14 cellular contexts compared by ENCODE assay signal in genomic region chr6:47245745-47246371, GRCh38.
DNase-seq lines count a peak whose midpoint lies in the region; ATAC-seq, FAIRE-seq and TF ChIP-seq lines count a peak whose summit lies in the region.
"Had no signal": no experiment of that assay in that cellular context is flagged by ENCODE, and none has a peak within 500 bp of the region (broad histone marks: within the 10 kb centered on the region; RNA-seq: fewer than 3 reads in every experiment).

No MANE protein-coding gene starts in this region.

- TF ChIP-seq EP300 in HepG2 (IDR thresholded peaks at IDR 0.05; ENCODE audit: low read depth in 2 of 2, low read length in 2 of 2) (no peak), HepG2 (CRISPR knock-in tag; IDR thresholded peaks at IDR 0.05; ENCODE audit: borderline replicate concordance) (no peak)

- H3K9ac ChIP-seq in HepG2 (ENCODE audit: insufficient read depth, low read depth, low read length), result no peak overlapping the region

- H3K9me3 ChIP-seq in HepG2 (ENCODE audit: low read length) (no peaks in the 10 kb centered on the region), hepatocyte (ENCODE audit: low read depth) (no peaks in the 10 kb centered on the region)
- H3K9me3 ChIP-seq: pancreas had no signal

- ATAC-seq in HepG2 (no peak), HG02870 (IDR thresholded peaks at IDR 0.05; ENCODE audit: unreplicated experiment) (no peak)
- ATAC-seq: activated CD8-positive, alpha-beta memory T cell treated with anti-CD3 and anti-CD28 coated beads, Interleukin-2, amount 10 ng/mL, durations not matched to agents 7 days and 5 days; pancreas had no signal

- CTCF ChIA-PET in HepG2 (lab: Yijun Ruan, JAX; ENCODE audit: low intra/inter-chr PET ratio, low total read pairs), result no interaction called here

- no peak overlapping the region for H2AFZ ChIP-seq in HepG2 (ENCODE audit: low read length)
- no peak overlapping the region for H2AFZ ChIP-seq in hepatocyte

- intact Hi-C loops in HepG2 (cut with micrococcal nuclease; ENCODE audit: unreplicated experiment), result loop anchor here (5.0 kb wide), 2 partner anchors 61 to 149 kb away; partner anchors contain the start of gene TNFRSF21

- H3K27me3 Mint-ChIP-seq in T-helper 2 cell treated with Interferon-gamma antibody and Interleukin-4, amounts not matched to agents 5 μg/mL and 100 μg/mL, for 36 hours (ENCODE audit: low read depth), result no peaks in the 10 kb centered on the region

- TF ChIP-seq CTCF in HepG2 (CRISPR knock-in tag; IDR thresholded peaks at IDR 0.05), result no peak
- no peak for TF ChIP-seq CTCF in hepatocyte (IDR thresholded peaks at IDR 0.05; ENCODE audit: poor library complexity)

- no peak overlapping the region for H3K4me2 ChIP-seq in HepG2 (ENCODE audit: low read depth, low read length)
- H3K4me2 ChIP-seq in hepatocyte, result no peak overlapping the region

- in situ Hi-C loops in HepG2 (cut with HindIII; ENCODE audit: extremely low pct_ligation_motif_present, low pct_unique_long_range_greater_than_20kb), result loop anchor here (10.0 kb wide), 1 partner anchor 141 kb away; no protein-coding TSS in a partner anchor

- H3K4me1 ChIP-seq in HepG2 (ENCODE audit: insufficient read depth, low read length), result peaks cover 24% of the 10 kb centered on the region
- peaks cover 22% of the 10 kb centered on the region for H3K4me1 ChIP-seq in hepatocyte (ENCODE audit: insufficient read depth)

- POLR2A ChIA-PET in HepG2 (lab: Yijun Ruan, JAX), result no interaction called here

- no peak overlapping the region for H3K4me3 Mint-ChIP-seq in T-helper 2 cell treated with Interferon-gamma antibody and Interleukin-4, amounts not matched to agents 5 μg/mL and 100 μg/mL, for 36 hours
- H3K4me3 Mint-ChIP-seq: activated CD8-positive, alpha-beta memory T cell treated with anti-CD3 and anti-CD28 coated beads, Interleukin-2, amount 10 ng/mL, durations not matched to agents 7 days and 5 days; T-helper 1 cell treated with Interleukin-12 subunit alpha and Interleukin-12 subunit beta and Interleukin-4 antibody, amounts not matched to agents 30 μg/mL and 1 μg/mL, for 36 hours had no signal

- H3K36me3 ChIP-seq in HepG2 (replicated peaks in 1 of 2; ENCODE audit: control insufficient read depth in 1 of 2, insufficient read depth in 2 of 2, low read length in 2 of 2) (peaks cover 12 to 60% of the 10 kb centered on the region in 2 experiments), hepatocyte (replicated peaks; ENCODE audit: insufficient read depth, low read depth) (no peaks in the 10 kb centered on the region)
- H3K36me3 ChIP-seq: pancreas had no signal

- no peak for TF ChIP-seq POLR2A in HepG2 (IDR thresholded peaks at IDR 0.05; ENCODE audit: insufficient read depth in 1 of 2, low read depth in 2 of 2, low read length in 2 of 2)

- no TSS peak for BruUV-seq in HepG2 (replicated peaks; lab: Mats Ljungman, UMichigan)

- no peaks in the 10 kb centered on the region; the same call in 1 of the 2 replicates for H4K20me1 ChIP-seq in HepG2 (ENCODE audit: insufficient read depth, low read length)
- no peaks in the 10 kb centered on the region for H4K20me1 ChIP-seq in hepatocyte (ENCODE audit: insufficient read depth, poor library complexity, severe bottlenecking)

- WGBS in HepG2 (ENCODE audit: low lambda C conversion rate), result 83% methylated on average over 2 of the region's 2 CpGs
- WGBS in hepatocyte (ENCODE audit: low lambda C conversion rate, missing lambda C conversion rate), result 80% methylated on average over 2 of the region's 2 CpGs

- no peaks in the 10 kb centered on the region for H3K9me2 ChIP-seq in hepatocyte (replicated peaks; ENCODE audit: insufficient read depth)

- no peak overlapping the region for H3K27ac Mint-ChIP-seq in T-helper 2 cell treated with Interferon-gamma antibody and Interleukin-4, amounts not matched to agents 5 μg/mL and 100 μg/mL, for 36 hours
- H3K27ac Mint-ChIP-seq: activated CD8-positive, alpha-beta memory T cell treated with anti-CD3 and anti-CD28 coated beads, Interleukin-2, amount 10 ng/mL, durations not matched to agents 7 days and 5 days; T-helper 1 cell treated with Interleukin-12 subunit alpha and Interleukin-12 subunit beta and Interleukin-4 antibody, amounts not matched to agents 30 μg/mL and 1 μg/mL, for 36 hours had no signal

- no peak for FAIRE-seq in HepG2 (lab: Jason Lieb, UNC)
- FAIRE-seq: pancreas had no signal

- no peak overlapping the region for H3K4me3 ChIP-seq in Jurkat, Clone E6-1 (ENCODE audit: low read length)
- H3K4me3 ChIP-seq in HepG2 (replicated peaks in 1 of 3; ENCODE audit: insufficient read depth in 1 of 3, low read depth in 2 of 3, low read length in 3 of 3) (no peak overlapping the region), hepatocyte (no peak overlapping the region)
- H3K4me3 ChIP-seq: pancreas had no signal

- DNase-seq in CMK (ENCODE audit: low read depth), result peak; percentile 65
- peak; percentile 83 for DNase-seq in Jurkat, Clone E6-1 (ENCODE audit: low read depth, low spot score)
- peak; percentile 73 for DNase-seq in RPMI8226
- DNase-seq in HepG2 (ENCODE audit: low spot score), result no peak
- DNase-seq in T-helper 1 cell, result no peak
- no peak for DNase-seq in T-helper 2 cell treated with Interferon-gamma antibody and Interleukin-4, amounts not matched to agents 5 μg/mL and 100 μg/mL, for 36 hours (ENCODE audit: low spot score)
- no peak for DNase-seq in hepatocyte (ENCODE audit: low spot score)
- DNase-seq: activated CD8-positive, alpha-beta memory T cell treated with anti-CD3 and anti-CD28 coated beads, Interleukin-2, amount 10 ng/mL, durations not matched to agents 7 days and 5 days; COR-L47; mammary epithelial cell; NCI-H2171; pancreas had no signal

- H3K27me3 ChIP-seq in HepG2 (ENCODE audit: control insufficient read depth in 1 of 2, insufficient read depth in 2 of 2, low read length in 2 of 2), result no peaks in the 10 kb centered on the region
- H3K27me3 ChIP-seq in hepatocyte, result no peaks in the 10 kb centered on the region
- H3K27me3 ChIP-seq: pancreas had no signal

- no peaks in the 10 kb centered on the region for H3K36me3 Mint-ChIP-seq in T-helper 2 cell treated with Interferon-gamma antibody and Interleukin-4, amounts not matched to agents 5 μg/mL and 100 μg/mL, for 36 hours (ENCODE audit: low read depth)
- H3K36me3 Mint-ChIP-seq: activated CD8-positive, alpha-beta memory T cell treated with anti-CD3 and anti-CD28 coated beads, Interleukin-2, amount 10 ng/mL, durations not matched to agents 7 days and 5 days had no signal

- no peaks in the 10 kb centered on the region for H3K9me3 Mint-ChIP-seq in T-helper 2 cell treated with Interferon-gamma antibody and Interleukin-4, amounts not matched to agents 5 μg/mL and 100 μg/mL, for 36 hours
- H3K9me3 Mint-ChIP-seq: T-helper 1 cell treated with Interleukin-12 subunit alpha and Interleukin-12 subunit beta and Interleukin-4 antibody, amounts not matched to agents 30 μg/mL and 1 μg/mL, for 36 hours had no signal

- TF ChIP-seq RAD21 in HepG2 (CRISPR knock-in tag; IDR thresholded peaks at IDR 0.05), result no peak

- H3K27ac ChIP-seq in HepG2 (ENCODE audit: extremely low read length, insufficient read depth, low read length), result no peak overlapping the region
- H3K27ac ChIP-seq in hepatocyte, result no peak overlapping the region
- H3K27ac ChIP-seq: pancreas had no signal

- peaks cover 3% of the 10 kb centered on the region for H3K4me1 Mint-ChIP-seq in T-helper 2 cell treated with Interferon-gamma antibody and Interleukin-4, amounts not matched to agents 5 μg/mL and 100 μg/mL, for 36 hours (ENCODE audit: low read depth)

- H3K79me2 ChIP-seq in HepG2 (ENCODE audit: insufficient read depth, low read length), result peaks cover 13% of the 10 kb centered on the region
- peaks cover 17% of the 10 kb centered on the region for H3K79me2 ChIP-seq in hepatocyte

TF ChIP-seq in HepG2, 621 proteins besides CTCF, POLR2A, EP300 and RAD21 (continues in another document):
- TF ChIP-seq RBM22 (optimal IDR thresholded peaks at IDR 0.05; ENCODE audit: low read length) (peak; percentile 91), KDM6A (CRISPR knock-in tag; IDR thresholded peaks at IDR 0.05; ENCODE audit: low read depth) (no peak), ZNF280D (CRISPR knock-in tag; IDR thresholded peaks at IDR 0.05) (no peak)

Comparison
In these comparisons a context has a peak if more than half of its experiments do, and no peak if none do; other contexts are left out.
1. DNase-seq: peak in CMK (single experiment), Jurkat, Clone E6-1 (single experiment) and RPMI8226 (single experiment); none in HepG2 (single experiment), T-helper 1 cell (0 of 5), T-helper 2 cell treated with Interferon-gamma antibody and Interleukin-4, amounts not matched to agents 5 μg/mL and 100 μg/mL, for 36 hours (single experiment) and hepatocyte (single experiment).